Comparison of ENCODE assay signal across 12 cellular contexts in genomic region chr14:59262717-59263469, GRCh38.
DNase-seq lines count a peak whose midpoint lies in the region; ATAC-seq and TF ChIP-seq lines count a peak whose summit lies in the region.
"Had no signal": no experiment of that assay in that cellular context is flagged by ENCODE, and none has a peak within 500 bp of the region (broad histone marks: within the 10 kb centered on the region; RNA-seq: fewer than 3 reads in every experiment).

No MANE protein-coding gene starts in this region.

- CTCF ChIA-PET in PC-9 (lab: Charles Lee), result no interaction called here

- no peaks in the 10 kb centered on the region for H4K20me1 ChIP-seq in PC-9 (ENCODE audit: insufficient read depth)

- H3K27me3 ChIP-seq in PC-9 (ENCODE audit: insufficient read depth, low read depth), result no peaks in the 10 kb centered on the region

- no peaks in the 10 kb centered on the region; the same call in 1 of the 2 replicates for H3K79me2 ChIP-seq in PC-9 (ENCODE audit: low read depth)

- TF ChIP-seq CTCF in PC-9 (conservative IDR thresholded peaks at IDR 0.05), result no peak

- peak; percentile 87 for DNase-seq in DMS53 (lab: John Stamatoyannopoulos, UW)
- DNase-seq in NCI-H2029 (lab: John Stamatoyannopoulos, UW), result peak; percentile 85
- peak; percentile 70 for DNase-seq in dermis blood vessel endothelial cell
- peak; percentile 39 to 50 for DNase-seq in lung microvascular endothelial cell (ENCODE audit: low read depth in 2 of 2)
- DNase-seq in PC-9, result no peak
- no peak for DNase-seq in activated naive CD4-positive, alpha-beta T cell (lab: John Stamatoyannopoulos, UW)
- no peak for DNase-seq in NCI-H2107 (lab: John Stamatoyannopoulos, UW)
- DNase-seq: activated B cell treated with CpG ODN at 0.5 μM for 24 hours; DMS79; foreskin fibroblast; stimulated activated CD4-positive, alpha-beta T cell treated with anti-CD3 and anti-CD28 coated beads, Interleukin-4, amount 100 ng/mL, for 4 hours had no signal

- H3K4me2 ChIP-seq in PC-9, result no peak overlapping the region

- no peaks in the 10 kb centered on the region for H3K4me1 ChIP-seq in PC-9 (replicated peaks; ENCODE audit: insufficient read depth)

- BruUV-seq in PC-9 (replicated peaks; lab: Mats Ljungman, UMichigan), result no TSS peak

- H3K9me3 ChIP-seq in PC-9 (ENCODE audit: insufficient read depth, low read depth), result no peaks in the 10 kb centered on the region

- H3K27ac ChIP-seq in PC-9, result no peak overlapping the region

- H2AFZ ChIP-seq in PC-9, result no peak overlapping the region

- POLR2A ChIA-PET in PC-9 (lab: Charles Lee; ENCODE audit: unreplicated experiment), result no interaction called here

- H3K9me2 ChIP-seq in PC-9 (ENCODE audit: insufficient read depth), result no peaks in the 10 kb centered on the region

- intact Hi-C loops in PC-9 (cut with micrococcal nuclease; ENCODE audit: unreplicated experiment), result no loop called here

- ATAC-seq in HG02763 (IDR thresholded peaks at IDR 0.05; ENCODE audit: unreplicated experiment), result no peak

- H3F3A ChIP-seq in PC-9 (ENCODE audit: insufficient read depth, low read depth), result no peaks in the 10 kb centered on the region; the same call in 1 of the 2 replicates

- H3K36me3 ChIP-seq in PC-9 (ENCODE audit: low read depth), result peaks cover 21% of the 10 kb centered on the region; the same call in 1 of the 2 replicates

- no peak overlapping the region for H3K4me3 ChIP-seq in PC-9

Comparison
In these comparisons a context has a peak if more than half of its experiments do, and no peak if none do; other contexts are left out.
1. DNase-seq: peak in DMS53 (single experiment), NCI-H2029 (single experiment), dermis blood vessel endothelial cell (single experiment) and lung microvascular endothelial cell (2 of 2); none in PC-9 (0 of 2), activated naive CD4-positive, alpha-beta T cell (0 of 4) and NCI-H2107 (single experiment).